ENCODE assay signal across 10 cellular contexts in genomic region chr5:64074533-64074932, GRCh38.
DNase-seq lines count a peak whose midpoint lies in the region; ATAC-seq and TF ChIP-seq lines count a peak whose summit lies in the region.
"Had no signal": no experiment of that assay in that cellular context is flagged by ENCODE, and none has a peak within 500 bp of the region (broad histone marks: within the 10 kb centered on the region; RNA-seq: fewer than 3 reads in every experiment).

No MANE protein-coding gene starts in this region.

- H3F3A ChIP-seq in PC-9 (ENCODE audit: insufficient read depth, low read depth): no peaks in the 10 kb centered on the region

- H3K4me3 ChIP-seq in PC-9: no peak overlapping the region
- H3K4me3 ChIP-seq in fibroblast of the aortic adventitia (ENCODE audit: low read depth, low read length): no peak overlapping the region

- no peak overlapping the region for H3K4me2 ChIP-seq in PC-9

- H3K4me1 ChIP-seq in PC-9 (replicated peaks; ENCODE audit: insufficient read depth): no peaks in the 10 kb centered on the region

- no TSS peak for BruUV-seq in PC-9 (replicated peaks; lab: Mats Ljungman, UMichigan)

- intact Hi-C loops in PC-9 (cut with micrococcal nuclease; ENCODE audit: unreplicated experiment): loop anchor here (2.0 to 10.0 kb wide), 3 partner anchors 134 to 708 kb away; no protein-coding TSS in a partner anchor

- TF ChIP-seq CTCF in PC-9 (conservative IDR thresholded peaks at IDR 0.05) (peak; percentile 62), fibroblast of the aortic adventitia (IDR thresholded peaks at IDR 0.05; ENCODE audit: insufficient read depth, low read length) (peak; percentile 73)

- no peak overlapping the region for H3K27ac ChIP-seq in PC-9

- ATAC-seq in GM18873 (IDR thresholded peaks at IDR 0.05; ENCODE audit: low FRiP score, unreplicated experiment): peak; percentile 67
- ATAC-seq in HG03159 (IDR thresholded peaks at IDR 0.05; ENCODE audit: unreplicated experiment): peak; percentile 95

- CTCF ChIA-PET in PC-9 (lab: Charles Lee): no interaction called here

- no peaks in the 10 kb centered on the region for H3K9me3 ChIP-seq in PC-9 (ENCODE audit: insufficient read depth, low read depth)

- no peaks in the 10 kb centered on the region for H3K79me2 ChIP-seq in PC-9 (ENCODE audit: low read depth)

- H3K36me3 ChIP-seq in PC-9 (ENCODE audit: low read depth): no peaks in the 10 kb centered on the region

- H3K27me3 ChIP-seq in PC-9 (ENCODE audit: insufficient read depth, low read depth): no peaks in the 10 kb centered on the region

- no peak overlapping the region for H2AFZ ChIP-seq in PC-9

- no peaks in the 10 kb centered on the region for H4K20me1 ChIP-seq in PC-9 (ENCODE audit: insufficient read depth)

- DNase-seq in COR-L47 (lab: John Stamatoyannopoulos, UW): peak; percentile 40
- DNase-seq in PC-9: peak in 1 of 2 experiments; percentile 1
- peak; percentile 46 for DNase-seq in fibroblast of the aortic adventitia (ENCODE audit: low read depth)
- DNase-seq in stromal cell of bone marrow (ENCODE audit: low read depth): peak; percentile 10
- DNase-seq in NCI-H187 (lab: John Stamatoyannopoulos, UW): no peak
- DNase-seq in ureter (ENCODE audit: low spot score): no peak
- DNase-seq: activated B cell treated with CpG ODN at 0.5 μM for 24 hours, right cardiac atrium had no signal

- POLR2A ChIA-PET in PC-9 (lab: Charles Lee; ENCODE audit: unreplicated experiment): no interaction called here

- H3K9me2 ChIP-seq in PC-9 (ENCODE audit: insufficient read depth): no peaks in the 10 kb centered on the region

Comparison
In these comparisons a context has a peak if more than half of its experiments do, and no peak if none do; other contexts are left out.
1. DNase-seq: peak in COR-L47 (single experiment), fibroblast of the aortic adventitia (single experiment) and stromal cell of bone marrow (single experiment); none in NCI-H187 (0 of 2) and ureter (single experiment).